1 cellular context compared by ENCODE assay signal in the genomic region with DNA sequence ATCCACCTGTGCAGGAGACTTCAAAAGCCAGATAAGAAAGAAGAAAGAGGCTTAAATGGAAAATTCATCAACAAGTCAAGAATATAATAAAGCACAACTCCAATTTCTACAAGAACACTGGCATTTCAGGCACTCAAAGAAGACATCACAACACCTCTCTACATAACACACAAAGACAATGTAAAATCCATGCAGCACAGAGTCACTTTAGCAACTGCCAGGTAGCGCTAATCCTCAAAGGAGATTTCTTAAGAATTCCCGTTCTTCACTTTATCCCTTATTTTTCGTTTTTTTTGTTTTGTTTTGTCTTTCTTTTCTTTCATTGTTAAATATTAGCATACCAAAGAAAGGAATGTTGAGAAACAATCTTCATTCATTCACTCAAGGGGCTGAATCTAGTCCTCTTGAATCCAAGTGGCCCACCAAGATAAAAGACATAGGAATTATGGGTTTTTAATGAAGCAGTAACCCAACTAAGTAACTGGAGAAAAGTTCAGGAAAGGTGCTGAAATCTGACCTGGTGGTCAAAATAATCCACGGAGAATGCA.
TF ChIP-seq lines count a peak whose summit lies in the region.

No MANE protein-coding gene starts in this region.

TF ChIP-seq in GM23338, 12 proteins besides CTCF, POLR2A, EP300 and RAD21 (continued from another document):
- TF ChIP-seq POLR2AphosphoS5 (IDR thresholded peaks at IDR 0.05; ENCODE audit: low read depth), result no peak
- TF ChIP-seq JUNB (IDR thresholded peaks at IDR 0.05; ENCODE audit: unreplicated experiment), result no peak
- no peak for TF ChIP-seq EZH2phosphoT487 (IDR thresholded peaks at IDR 0.05; ENCODE audit: unreplicated experiment)
